ENCODE assay signal across 23 cellular contexts in genomic region chr4:119615068-119615744, GRCh38. TPM values are rescaled to one million over a fixed set of nuclear protein-coding genes. Genes with fewer than 3 reads are reported as not detected.
A peak's percentile ranks its signal among the peaks of the same experiment; 100 is the strongest.
DNase-seq lines count a peak whose midpoint lies in the region; ATAC-seq and TF ChIP-seq lines count a peak whose summit lies in the region.
"Had no signal": no experiment of that assay in that cellular context is flagged by ENCODE, and none has a peak within 500 bp of the region (broad histone marks: within the 10 kb centered on the region; RNA-seq: fewer than 3 reads in every experiment).

No MANE protein-coding gene starts in this region.

- no peak overlapping the region for H3K9ac ChIP-seq in SK-N-SH
- H3K9ac ChIP-seq: GM23248 had no signal

- H3K36me3 ChIP-seq in esophagus muscularis mucosa (no peaks in the 10 kb centered on the region), muscle layer of duodenum (ENCODE audit: control insufficient read depth in 1 of 2, insufficient read depth in 2 of 2, low read length in 2 of 2) (peaks cover 0 to 6% of the 10 kb centered on the region in 2 donors), SK-N-SH (replicated peaks in 1 of 2; ENCODE audit: control insufficient read depth in 1 of 2, insufficient read depth in 2 of 2, low read length in 1 of 2) (no peaks in the 10 kb centered on the region)
- H3K36me3 ChIP-seq: BE2C, brain microvascular endothelial cell, prostate gland had no signal

- ATAC-seq in left cardiac atrium (peak; percentile 34 to 71), HG03571 (IDR thresholded peaks at IDR 0.05; ENCODE audit: unreplicated experiment) (no peak), HG02588 (IDR thresholded peaks at IDR 0.05; ENCODE audit: unreplicated experiment) (no peak)

- H3K79me2 ChIP-seq in SK-N-SH (ENCODE audit: insufficient read depth) = no peaks in the 10 kb centered on the region; the same call in 1 of the 2 replicates

- no peak overlapping the region; the same call in 1 of the 2 replicates for H3K4me2 ChIP-seq in SK-N-SH

- H3K27ac ChIP-seq in esophagus muscularis mucosa (replicated peaks in 1 of 4) = peak overlapping the region; percentile 90 to 97 (median 94)
- peak overlapping the region; percentile 14 for H3K27ac ChIP-seq in muscle layer of duodenum (ENCODE audit: low read length)
- H3K27ac ChIP-seq in SK-N-SH (ENCODE audit: low read depth in 2 of 2, low read length in 1 of 2) = no peak overlapping the region
- H3K27ac ChIP-seq: brain microvascular endothelial cell, GM23248, prostate gland, RWPE1 had no signal

- DNase-seq in left cardiac atrium = no peak
- no peak for DNase-seq in cardiac septum (ENCODE audit: low spot score)
- DNase-seq in esophagus muscularis mucosa (ENCODE audit: extremely low spot score) = no peak
- no peak for DNase-seq in SK-N-SH
- no peak for DNase-seq in stimulated activated CD4-positive, alpha-beta T cell treated with anti-CD3 and anti-CD28 coated beads, Interleukin-4, amount 100 ng/mL, for 4 hours
- DNase-seq: activated B cell treated with CpG ODN at 0.5 μM for 24 hours; activated CD4-positive, alpha-beta memory T cell treated with anti-CD3 and anti-CD28 coated beads for 36 hours; activated naive CD8-positive, alpha-beta T cell treated with anti-CD3 and anti-CD28 coated beads for 36 hours; BE2C; brain microvascular endothelial cell; DND-41; effector memory CD4-positive, alpha-beta T cell; GM23248; HFFc6; KG1; MV-4-11; NCI-H1694; NCI-H526 had no signal

- no peak for TF ChIP-seq POLR2A in esophagus muscularis mucosa (IDR thresholded peaks at IDR 0.05; ENCODE audit: low read depth)

- CTCF ChIA-PET in SK-N-SH (lab: Yijun Ruan, JAX) = interaction anchor here (1.7 to 1.8 kb wide), 3 partner anchors 10 to 14 kb away, joined by 4 to 8 read pairs (median 8); partner anchors contain the start of gene PDE5A

- H3K27me3 ChIP-seq in esophagus muscularis mucosa = no peaks in the 10 kb centered on the region
- H3K27me3 ChIP-seq in muscle layer of duodenum (ENCODE audit: low read depth, low read length) = no peaks in the 10 kb centered on the region
- H3K27me3 ChIP-seq in SK-N-SH (ENCODE audit: insufficient read depth) = no peaks in the 10 kb centered on the region
- H3K27me3 ChIP-seq: brain microvascular endothelial cell had no signal

- H3K9me2 ChIP-seq in SK-N-SH = no peaks in the 10 kb centered on the region

- H2AFZ ChIP-seq in SK-N-SH (ENCODE audit: low read depth) = no peak overlapping the region
- H2AFZ ChIP-seq: GM23248 had no signal

- no peak for TF ChIP-seq RAD21 in SK-N-SH (IDR thresholded peaks at IDR 0.05; ENCODE audit: low read length)

- no peak for TF ChIP-seq CTCF in esophagus muscularis mucosa (IDR thresholded peaks at IDR 0.05)
- TF ChIP-seq CTCF in SK-N-SH (IDR thresholded peaks at IDR 0.05) = no peak

- H4K20me1 ChIP-seq in SK-N-SH (ENCODE audit: insufficient read depth) = no peaks in the 10 kb centered on the region

- POLR2A ChIA-PET in SK-N-SH (lab: Yijun Ruan, JAX) = no interaction called here

- TF ChIP-seq EP300 in esophagus muscularis mucosa (IDR thresholded peaks at IDR 0.05) (no peak), SK-N-SH (IDR thresholded peaks at IDR 0.05; ENCODE audit: borderline replicate concordance in 1 of 2, low read depth in 1 of 2, low read length in 1 of 2) (no peak)

- intact Hi-C loops in left cardiac atrium (cut with DNase I) = loop anchor here in 1 of 2 donors (5.0 kb wide), 1 partner anchor 58 kb away; no protein-coding TSS in a partner anchor
- intact Hi-C loops in cardiac septum (cut with DNase I) = no loop called here
- intact Hi-C loops in esophagus muscularis mucosa (cut with DNase I) = no loop called here

- H3K4me3 ChIP-seq in esophagus muscularis mucosa (no peak overlapping the region), muscle layer of duodenum (ENCODE audit: low read depth in 1 of 2, low read length in 2 of 2) (no peak overlapping the region), SK-N-SH (ENCODE audit: low read depth in 2 of 2, low read length in 1 of 2) (no peak overlapping the region)
- H3K4me3 ChIP-seq: GM23248, prostate gland had no signal

- H3F3A ChIP-seq in SK-N-SH (replicated peaks; ENCODE audit: insufficient read depth) = no peaks in the 10 kb centered on the region

- H3K9me3 ChIP-seq in esophagus muscularis mucosa = no peaks in the 10 kb centered on the region
- H3K9me3 ChIP-seq in muscle layer of duodenum (ENCODE audit: control insufficient read depth in 1 of 2, low read length in 2 of 2) = no peaks in the 10 kb centered on the region
- H3K9me3 ChIP-seq in SK-N-SH = no peaks in the 10 kb centered on the region
- H3K9me3 ChIP-seq: BE2C, prostate gland had no signal

- peaks cover 0 to 87% (median 78%) of the 10 kb centered on the region in 4 donors for H3K4me1 ChIP-seq in esophagus muscularis mucosa
- H3K4me1 ChIP-seq in muscle layer of duodenum (ENCODE audit: control insufficient read depth in 1 of 2, insufficient read depth in 2 of 2, low read length in 2 of 2) = peaks cover 0 to 14% of the 10 kb centered on the region in 2 donors
- 0 out of 4 replicates have a peak, but pooled peaks cover 0 to 5% of the 10 kb centered on the region in 2 experiments for H3K4me1 ChIP-seq in SK-N-SH (ENCODE audit: control insufficient read depth in 1 of 2, insufficient read depth in 2 of 2, low read depth in 1 of 2, low read length in 1 of 2)
- H3K4me1 ChIP-seq: BE2C, prostate gland had no signal

TF ChIP-seq in SK-N-SH, 30 proteins besides CTCF, POLR2A, EP300 and RAD21:
- TF ChIP-seq FOXJ3 (CRISPR knock-in tag; IDR thresholded peaks at IDR 0.05) = no peak
- TF ChIP-seq RFX5 (IDR thresholded peaks at IDR 0.05; ENCODE audit: low read length) = no peak
- TF ChIP-seq NRF1 (IDR thresholded peaks at IDR 0.05; ENCODE audit: low read depth, low read length) = no peak
- no peak for TF ChIP-seq TCF12 (IDR thresholded peaks at IDR 0.05)
- no peak for TF ChIP-seq GABPA (IDR thresholded peaks at IDR 0.05; ENCODE audit: low read depth)
- TF ChIP-seq YY1 (IDR thresholded peaks at IDR 0.05; ENCODE audit: low read depth) = no peak
- TF ChIP-seq IRF3 (IDR thresholded peaks at IDR 0.05; ENCODE audit: low read depth, low read length) = no peak
- TF ChIP-seq FOSL2 (IDR thresholded peaks at IDR 0.05; ENCODE audit: borderline replicate concordance, low read depth) = no peak
- no peak for TF ChIP-seq USF1 (IDR thresholded peaks at IDR 0.05; ENCODE audit: borderline replicate concordance, low read depth)
- TF ChIP-seq GATA2 (CRISPR knock-in tag; IDR thresholded peaks at IDR 0.05) = no peak
- TF ChIP-seq CHD2 (IDR thresholded peaks at IDR 0.05; ENCODE audit: low read length, partially characterized antibody) = no peak
- TF ChIP-seq MXI1 (IDR thresholded peaks at IDR 0.05; ENCODE audit: low read depth, low read length) = no peak
- no peak for TF ChIP-seq TAF1 (IDR thresholded peaks at IDR 0.05; ENCODE audit: borderline replicate concordance, low read depth, low read length)
- no peak for TF ChIP-seq JUND (IDR thresholded peaks at IDR 0.05)
- no peak for TF ChIP-seq MEF2A (IDR thresholded peaks at IDR 0.05; ENCODE audit: borderline replicate concordance, low read depth)
- TF ChIP-seq ZBTB33 (IDR thresholded peaks at IDR 0.05; ENCODE audit: borderline replicate concordance, low read depth) = no peak
- TF ChIP-seq TEAD4 (IDR thresholded peaks at IDR 0.05; ENCODE audit: borderline replicate concordance, insufficient read depth) = no peak
- no peak for TF ChIP-seq SMC3 (IDR thresholded peaks at IDR 0.05; ENCODE audit: low read depth, low read length)
- no peak for TF ChIP-seq RCOR1 (IDR thresholded peaks at IDR 0.05; ENCODE audit: low read length)
- no peak for TF ChIP-seq ELF1 (IDR thresholded peaks at IDR 0.05)

RNA-seq across cellular contexts. Expression of gene PDE5A, which starts 13.4 kb away (rescaled TPM):
- total RNA-seq in left cardiac atrium (1 to 10 TPM; 7.6 to 8.9 TPM), cardiac septum (20.0 TPM), esophagus muscularis mucosa (100 to 1,000 TPM; 154 to 208 (median 199) TPM)
- 6.4 and 10.1 TPM in 2 replicates for polyA plus RNA-seq in SK-N-SH (2012; rRNA removed)
- 9.0 and 10.7 TPM in 2 replicates for polyA plus RNA-seq in SK-N-SH (2012; cell fraction: cytosol; rRNA removed)
- 9.0 and 21.7 TPM in 2 replicates for polyA plus RNA-seq in SK-N-SH (2012; cell fraction: nucleus; rRNA removed)
- total RNA-seq: activated naive CD8-positive, alpha-beta T cell treated with anti-CD3 and anti-CD28 coated beads for 36 hours had no signal

Comparison
In these comparisons a context has a peak if more than half of its experiments do, and no peak if none do; other contexts are left out.
1. ATAC-seq: peak in left cardiac atrium (2 of 2); none in HG03571 (single experiment) and HG02588 (single experiment).
2. H3K27ac ChIP-seq: peak in esophagus muscularis mucosa (4 of 4) and muscle layer of duodenum (single experiment); none in SK-N-SH (0 of 2).